ENCODE assay signal across 2 cellular contexts in genomic region chr6:12845224-12846004, GRCh38.
TF ChIP-seq lines count a peak whose summit lies in the region.

No MANE protein-coding gene starts in this region.

TF ChIP-seq in SK-N-SH, 30 proteins besides CTCF, POLR2A, EP300 and RAD21 (continued from another document):
- TF ChIP-seq IRF3 (IDR thresholded peaks at IDR 0.05; ENCODE audit: low read depth, low read length) (no peak), GATA2 (CRISPR knock-in tag; IDR thresholded peaks at IDR 0.05) (peak; percentile 48), GABPA (IDR thresholded peaks at IDR 0.05; ENCODE audit: low read depth) (no peak), FOSL2 (IDR thresholded peaks at IDR 0.05; ENCODE audit: borderline replicate concordance, low read depth) (no peak)

TF ChIP-seq in SK-N-SH treated with all-trans-retinoic acid at 6 μM for 48 hours, 23 proteins besides CTCF, POLR2A, EP300 and RAD21 (continued from another document):
- TF ChIP-seq TSHZ2 (CRISPR knock-in tag; IDR thresholded peaks at IDR 0.05) (no peak), GLIS3 (CRISPR knock-in tag; IDR thresholded peaks at IDR 0.05) (no peak), PPARA (CRISPR knock-in tag; IDR thresholded peaks at IDR 0.05; ENCODE audit: borderline replicate concordance) (no peak), SNAI2 (CRISPR knock-in tag; IDR thresholded peaks at IDR 0.05) (no peak), ZFP30 (CRISPR knock-in tag; IDR thresholded peaks at IDR 0.05) (no peak), ESRRG (CRISPR knock-in tag; IDR thresholded peaks at IDR 0.05) (no peak)
